12 cellular contexts compared by ENCODE assay signal in the genomic region with DNA sequence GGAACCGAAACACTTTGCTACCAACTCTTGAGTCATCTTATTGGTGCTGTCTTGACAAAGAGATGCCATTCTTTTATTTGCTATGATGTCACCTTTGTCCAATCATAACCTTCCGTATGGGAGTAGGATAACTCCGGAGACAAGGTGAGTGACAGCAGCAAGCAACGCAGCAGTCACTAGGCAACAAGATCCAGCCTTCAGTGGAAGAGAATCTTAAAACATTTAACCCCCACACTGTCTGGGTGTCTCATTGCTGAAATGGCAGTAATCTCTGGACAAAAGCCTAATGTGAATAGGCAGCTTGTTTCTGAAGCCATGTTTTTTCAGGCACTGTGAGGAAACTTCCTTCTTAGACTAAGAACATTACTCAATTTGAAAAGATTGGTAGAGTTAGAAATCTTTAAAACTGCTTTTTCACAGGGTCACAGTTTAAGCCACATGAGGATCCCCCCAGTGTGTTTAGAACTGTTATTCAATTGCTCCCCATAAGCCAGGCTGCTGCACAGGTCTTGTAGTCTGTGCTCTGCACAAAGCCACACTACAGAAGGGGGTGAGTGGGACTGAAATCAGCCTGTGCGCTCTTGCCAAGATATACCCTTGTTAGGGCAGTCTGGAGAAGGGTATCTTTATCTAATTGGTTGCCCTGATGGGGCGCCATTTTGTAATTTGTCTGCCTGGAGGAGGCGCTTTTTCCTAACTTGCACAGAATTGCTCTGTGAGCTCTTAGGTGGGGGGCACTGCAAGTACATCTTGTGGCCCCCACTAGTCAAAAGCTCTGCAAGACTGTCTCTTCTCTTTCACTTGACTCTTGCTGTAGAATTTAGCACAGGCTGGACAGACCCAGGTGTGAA. TPM values are rescaled to one million over a fixed set of nuclear protein-coding genes. Genes with fewer than 3 reads are reported as not detected.
DNase-seq lines count a peak whose midpoint lies in the region; ATAC-seq lines count a peak whose summit lies in the region.
"Had no signal": no experiment of that assay in that cellular context is flagged by ENCODE, and none has a peak within 500 bp of the region (broad histone marks: within the 10 kb centered on the region; RNA-seq: fewer than 3 reads in every experiment).

No MANE protein-coding gene starts in this region.

- H3K36me3 Mint-ChIP-seq in T-helper 17 cell (ENCODE audit: low read depth): no peaks in the 10 kb centered on the region
- H3K36me3 Mint-ChIP-seq: activated naive CD4-positive, alpha-beta T cell treated with anti-CD3 and anti-CD28 coated beads, Interleukin-2, amount 10 ng/mL, durations not matched to agents 7 days and 5 days had no signal

- H3K27me3 Mint-ChIP-seq in T-helper 17 cell: peaks cover 4% of the 10 kb centered on the region
- H3K27me3 Mint-ChIP-seq: activated naive CD4-positive, alpha-beta T cell treated with anti-CD3 and anti-CD28 coated beads, Interleukin-2, amount 10 ng/mL, durations not matched to agents 7 days and 5 days had no signal

- no peak overlapping the region for H3K27ac Mint-ChIP-seq in T-helper 17 cell
- H3K27ac Mint-ChIP-seq: activated naive CD4-positive, alpha-beta T cell treated with anti-CD3 and anti-CD28 coated beads, Interleukin-2, amount 10 ng/mL, durations not matched to agents 7 days and 5 days had no signal

- no peak for ATAC-seq in T-helper 17 cell

- peaks cover 6% of the 10 kb centered on the region for H3K4me1 Mint-ChIP-seq in T-helper 17 cell

- H3K4me3 Mint-ChIP-seq in T-helper 17 cell: no peak overlapping the region
- H3K4me3 Mint-ChIP-seq: activated naive CD4-positive, alpha-beta T cell treated with anti-CD3 and anti-CD28 coated beads, Interleukin-2, amount 10 ng/mL, durations not matched to agents 7 days and 5 days had no signal

- no peaks in the 10 kb centered on the region for H3K9me3 ChIP-seq in T-helper 17 cell (ENCODE audit: control insufficient read depth, low read length, poor library complexity, severe bottlenecking)
- H3K9me3 ChIP-seq: SK-N-SH had no signal

- DNase-seq in AML-193 (lab: John Stamatoyannopoulos, UW) (peak; percentile 20 to 34), NCI-H1092 treated with DMSO at 0.1 percent for 48 hours (lab: John Stamatoyannopoulos, UW) (peak; percentile 56), SK-N-DZ (ENCODE audit: low spot score) (peak; percentile 56), iris pigment epithelial cell (ENCODE audit: low read depth) (peak; percentile 20), T-helper 17 cell (no peak), ecto neural progenitor cell (ENCODE audit: low spot score) (no peak), NCI-H2029 (lab: John Stamatoyannopoulos, UW) (no peak)
- no peak for DNase-seq in activated CD4-positive, alpha-beta T cell treated with anti-CD3 and anti-CD28 coated beads for 48 hours
- DNase-seq: activated naive CD4-positive, alpha-beta T cell treated with anti-CD3 and anti-CD28 coated beads, Interleukin-2, amount 10 ng/mL, durations not matched to agents 7 days and 5 days; NCI-H2029 treated with DMSO at 0.1 percent for 48 hours; SK-N-SH; stimulated activated naive CD4-positive, alpha-beta T cell had no signal

RNA-seq across cellular contexts. Expression of a gene that starts 42.1 kb away (rescaled TPM):
- polyA plus RNA-seq in SK-N-DZ (2014; cell fraction: cytosol; rRNA removed): 7.3 and 17.4 TPM in 2 replicates
- 19.8 and 25.6 TPM in 2 replicates for polyA plus RNA-seq in SK-N-DZ (2014; cell fraction: nucleus; rRNA removed)
- total RNA-seq in T-helper 17 cell: 10 to 100 TPM; 25.2 to 30.6 TPM

Comparison
In these comparisons a context has a peak if more than half of its experiments do, and no peak if none do; other contexts are left out.
1. DNase-seq: peak in AML-193 (2 of 2), NCI-H1092 treated with DMSO at 0.1 percent for 48 hours (single experiment), SK-N-DZ (single experiment) and iris pigment epithelial cell (single experiment); none in T-helper 17 cell (0 of 3), ecto neural progenitor cell (single experiment), activated CD4-positive, alpha-beta T cell treated with anti-CD3 and anti-CD28 coated beads for 48 hours (single experiment) and NCI-H2029 (single experiment).